8 cellular contexts compared by ENCODE assay signal in genomic region chr10:73251683-73252444, GRCh38. TPM values are rescaled to one million over a fixed set of nuclear protein-coding genes. Genes with fewer than 3 reads are reported as not detected.
DNase-seq lines count a peak whose midpoint lies in the region; ATAC-seq and TF ChIP-seq lines count a peak whose summit lies in the region.

No MANE protein-coding gene starts in this region.

- peak overlapping the region; percentile 99 for H3K4me3 Mint-ChIP-seq in activated T-cell treated with anti-CD3 and anti-CD28 coated beads, Interleukin-2, amount 50 U/mL, for 24 hours

- H3K4me3 ChIP-seq in cardiac muscle cell (peak overlapping the region; percentile 78), rectal smooth muscle tissue (ENCODE audit: low read length) (peak overlapping the region; percentile 91)

- H3K27ac ChIP-seq in cardiac muscle cell: peak overlapping the region; percentile 95
- peak overlapping the region; percentile 88 for H3K27ac ChIP-seq in rectal smooth muscle tissue (ENCODE audit: low read depth, low read length)

- H3K9ac ChIP-seq in rectal smooth muscle tissue (ENCODE audit: low read length): peak overlapping the region; percentile 91

- no peaks in the 10 kb centered on the region for H3K9me3 ChIP-seq in cardiac muscle cell (ENCODE audit: low read depth)

- no peaks in the 10 kb centered on the region for H3K27me3 ChIP-seq in cardiac muscle cell
- no peaks in the 10 kb centered on the region for H3K27me3 ChIP-seq in rectal smooth muscle tissue (ENCODE audit: control insufficient read depth, insufficient read depth, low read length)

- peaks cover 10% of the 10 kb centered on the region for H3K36me3 ChIP-seq in cardiac muscle cell
- H3K36me3 ChIP-seq in rectal smooth muscle tissue (ENCODE audit: control insufficient read depth, insufficient read depth, low read length): no peaks in the 10 kb centered on the region

- peaks cover 13% of the 10 kb centered on the region for H3K4me1 ChIP-seq in cardiac muscle cell (ENCODE audit: low read depth)
- peaks cover 13% of the 10 kb centered on the region for H3K4me1 ChIP-seq in rectal smooth muscle tissue (ENCODE audit: control insufficient read depth, insufficient read depth, low read length)

- H3K4me1 Mint-ChIP-seq in activated T-cell treated with anti-CD3 and anti-CD28 coated beads, Interleukin-2, amount 50 U/mL, for 24 hours (ENCODE audit: low read depth): peaks cover 49% of the 10 kb centered on the region

- peak; percentile 52 for DNase-seq in DMS53 (lab: John Stamatoyannopoulos, UW)
- DNase-seq in DMS53 treated with DMSO at 0.1 percent for 48 hours (lab: John Stamatoyannopoulos, UW; ENCODE audit: unreplicated experiment): no peak
- DNase-seq in activated T-cell treated with anti-CD3 and anti-CD28 coated beads, Interleukin-2, amount 50 U/mL, for 24 hours: peak; percentile 42
- peak in 1 of 2 donors; percentile 12 for DNase-seq in cardiac muscle cell (ENCODE audit: low read depth in 1 of 2, low spot score in 1 of 2)
- no peak for DNase-seq in globus pallidus (ENCODE audit: low spot score)
- no peak for DNase-seq in NCI-H510A treated with DMSO at 0.1 percent for 48 hours (lab: John Stamatoyannopoulos, UW)

- TF ChIP-seq CTCF in cardiac muscle cell (IDR thresholded peaks at IDR 0.05; ENCODE audit: low read depth, low read length): no peak

- ATAC-seq in HG03135 (IDR thresholded peaks at IDR 0.05; ENCODE audit: unreplicated experiment): peak; percentile 45

- peak overlapping the region; percentile 99 for H3K27ac Mint-ChIP-seq in activated T-cell treated with anti-CD3 and anti-CD28 coated beads, Interleukin-2, amount 50 U/mL, for 24 hours

- peaks cover 74% of the 10 kb centered on the region for H3K36me3 Mint-ChIP-seq in activated T-cell treated with anti-CD3 and anti-CD28 coated beads, Interleukin-2, amount 50 U/mL, for 24 hours (ENCODE audit: low read depth)

- no peaks in the 10 kb centered on the region for H3K27me3 Mint-ChIP-seq in activated T-cell treated with anti-CD3 and anti-CD28 coated beads, Interleukin-2, amount 50 U/mL, for 24 hours

- H3K9me3 Mint-ChIP-seq in activated T-cell treated with anti-CD3 and anti-CD28 coated beads, Interleukin-2, amount 50 U/mL, for 24 hours: no peaks in the 10 kb centered on the region

RNA-seq across cellular contexts. Expression of gene MRPS16, which starts 0.6 kb away (rescaled TPM):
- 51.6 and 67.4 TPM in 2 replicates for total RNA-seq in cardiac muscle cell
- 104 and 122 TPM in 2 replicates for polyA plus RNA-seq in cardiac muscle cell

RNA-seq across cellular contexts. Expression of gene DNAJC9, which starts 4.8 kb away (rescaled TPM):
- total RNA-seq in cardiac muscle cell: 26.6 and 33.9 TPM in 2 replicates
- 18.6 and 20.9 TPM in 2 replicates for polyA plus RNA-seq in cardiac muscle cell

Comparison
In these comparisons a context has a peak if more than half of its experiments do, and no peak if none do; other contexts are left out.
1. DNase-seq: peak in DMS53 (single experiment) and activated T-cell treated with anti-CD3 and anti-CD28 coated beads, Interleukin-2, amount 50 U/mL, for 24 hours (single experiment); none in DMS53 treated with DMSO at 0.1 percent for 48 hours (single experiment), globus pallidus (single experiment) and NCI-H510A treated with DMSO at 0.1 percent for 48 hours (single experiment).